ENCODE assay signal across 24 cellular contexts in the genomic region with DNA sequence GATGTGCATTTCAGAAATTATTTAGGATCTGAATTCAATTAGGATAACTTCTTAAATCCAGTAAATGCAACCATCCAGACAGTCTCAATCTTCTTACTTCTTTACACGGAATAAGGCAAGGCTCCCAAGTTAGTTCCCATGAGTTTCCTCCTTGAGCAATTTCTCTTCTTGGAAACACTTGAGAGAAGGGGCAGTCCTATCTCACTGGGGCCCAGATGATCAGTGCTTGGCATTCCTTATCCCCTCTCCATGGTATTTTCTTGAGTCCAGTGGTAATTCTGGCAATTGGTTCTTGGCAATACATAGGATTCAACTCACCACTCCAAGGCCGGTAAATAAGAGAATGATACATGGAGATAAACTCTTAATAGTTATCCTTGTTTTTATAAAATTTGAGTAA.
"Had no signal": no experiment of that assay in that cellular context is flagged by ENCODE, and none has a peak within 500 bp of the region (broad histone marks: within the 10 kb centered on the region; RNA-seq: fewer than 3 reads in every experiment).

No MANE protein-coding gene starts in this region.

- H3K4me3 ChIP-seq: adrenal gland, ascending aorta, body of pancreas, MG63 had no signal

- H3K27ac ChIP-seq: adrenal gland, ascending aorta, body of pancreas, VCaP had no signal

- H3K9me3 ChIP-seq: adrenal gland, ascending aorta, body of pancreas, MG63 had no signal

- H3K4me1 ChIP-seq: body of pancreas had no signal

- DNase-seq: activated CD4-positive, alpha-beta memory T cell treated with anti-CD3 and anti-CD28 coated beads for 36 hours; activated CD4-positive, alpha-beta T cell treated with anti-CD3 and anti-CD28 coated beads, Interleukin-2, amount 10 ng/mL, durations not matched to agents 7 days and 5 days; activated CD4-positive, CD25-positive, alpha-beta regulatory T cell; activated gamma-delta T cell treated with Interleukin-2 at 50 U/mL for 16 hours; activated naive CD4-positive, alpha-beta T cell treated with anti-CD3 and anti-CD28 coated beads, Interleukin-2, amount 10 ng/mL, durations not matched to agents 7 days and 5 days; activated naive CD8-positive, alpha-beta T cell treated with anti-CD3 and anti-CD28 coated beads for 36 hours; activated T-cell treated with anti-CD3 and anti-CD28 coated beads for 4 hours; activated T-cell treated with anti-CD3 and anti-CD28 coated beads, Interleukin-2, amount 50 U/mL, for 48 hours; adrenal gland; body of pancreas; MG63; NCI-H1105; NCI-H1436; NCI-H1694 treated with DMSO at 0.1 percent for 48 hours; NCI-H2029 treated with DMSO at 0.1 percent for 48 hours; NCI-H510A treated with DMSO at 0.1 percent for 48 hours; SHP77 treated with DMSO at 0.1 percent for 48 hours; T-cell; T-helper 2 cell; T1000 had no signal

- H3K36me3 ChIP-seq: adrenal gland, ascending aorta, MG63 had no signal

- ATAC-seq: activated T-helper 17 cell treated with anti-CD3 and anti-CD28 coated beads, Interleukin-2, amount 50 U/mL, for 72 hours; body of pancreas; HepG2; T-cell had no signal

- H3K27me3 ChIP-seq: adrenal gland, ascending aorta, body of pancreas, MG63 had no signal
